ENCODE assay signal across 8 cellular contexts in genomic region chr4:89109841-89110540, GRCh38. TPM values are rescaled to one million over a fixed set of nuclear protein-coding genes. Genes with fewer than 3 reads are reported as not detected.
DNase-seq lines count a peak whose midpoint lies in the region; ATAC-seq and TF ChIP-seq lines count a peak whose summit lies in the region.

No MANE protein-coding gene starts in this region.

- no peak overlapping the region for H3K23ac ChIP-seq in trophoblast cell (ENCODE audit: low read length)

- H2BK12ac ChIP-seq in trophoblast cell (ENCODE audit: low read length): no peak overlapping the region

- no peak overlapping the region for H3K9ac ChIP-seq in DND-41 (ENCODE audit: low read depth, low read length)
- no peak overlapping the region for H3K9ac ChIP-seq in trophoblast cell (ENCODE audit: low read length)

- H3K27ac ChIP-seq in DND-41 (ENCODE audit: low read length) (no peak overlapping the region), SJCRH30 (no peak overlapping the region), trophoblast cell (ENCODE audit: low read depth, low read length) (no peak overlapping the region)

- ATAC-seq in DND-41 (ENCODE audit: insufficient read depth, low read depth) (no peak), GM18873 (IDR thresholded peaks at IDR 0.05; ENCODE audit: low FRiP score, unreplicated experiment) (no peak)

- WGBS in trophoblast cell (ENCODE audit: extremely low coverage, insufficient coverage, insufficient read length): no CpG with 5 or more reads among the region's 10 CpGs

- H3K4me1 ChIP-seq in DND-41 (ENCODE audit: insufficient read depth, low read length): peaks cover 21% of the 10 kb centered on the region
- H3K4me1 ChIP-seq in SJCRH30: peaks cover 8% of the 10 kb centered on the region
- peaks cover 5 to 9% of the 10 kb centered on the region in 2 experiments for H3K4me1 ChIP-seq in trophoblast cell (ENCODE audit: control insufficient read depth in 1 of 2, insufficient read depth in 2 of 2, low read length in 2 of 2)

- no peak overlapping the region for H4K12ac ChIP-seq in trophoblast cell (ENCODE audit: low read depth, low read length)

- H3K9me3 ChIP-seq in DND-41 (ENCODE audit: insufficient read depth, low read length, severe bottlenecking) (peaks cover 10% of the 10 kb centered on the region), SJCRH30 (replicated peaks) (no peaks in the 10 kb centered on the region), trophoblast cell (ENCODE audit: insufficient read depth, low read depth, low read length) (peaks cover 4% of the 10 kb centered on the region)

- H3K4me2 ChIP-seq in DND-41 (ENCODE audit: insufficient read depth, low read length) (peak overlapping the region; percentile 94), trophoblast cell (ENCODE audit: low read length) (peak overlapping the region; percentile 99)

- no peak overlapping the region for H2AFZ ChIP-seq in DND-41 (ENCODE audit: low read depth, low read length)
- no peak overlapping the region for H2AFZ ChIP-seq in trophoblast cell (ENCODE audit: insufficient read depth, low read length, poor library complexity)

- H3K79me2 ChIP-seq in DND-41 (ENCODE audit: insufficient read depth, low read length): 0 out of 2 replicates have a peak, but pooled peaks cover 4% of the 10 kb centered on the region
- peaks cover 4% of the 10 kb centered on the region for H3K79me2 ChIP-seq in trophoblast cell (ENCODE audit: control insufficient read depth, insufficient read depth, low read length, poor library complexity)

- TF ChIP-seq CTCF in DND-41 (IDR thresholded peaks at IDR 0.05; ENCODE audit: borderline replicate concordance, extremely low read depth, low read length, poor library complexity, severe bottlenecking) (no peak), fibroblast of the aortic adventitia (IDR thresholded peaks at IDR 0.05; ENCODE audit: insufficient read depth, low read length) (no peak)

- H3K27me3 ChIP-seq in DND-41 (ENCODE audit: insufficient read depth, low read length, poor library complexity) (no peaks in the 10 kb centered on the region), SJCRH30 (no peaks in the 10 kb centered on the region; the same call in 1 of the 2 replicates), trophoblast cell (ENCODE audit: insufficient read depth, low read length) (no peaks in the 10 kb centered on the region)

- H3K79me1 ChIP-seq in trophoblast cell (ENCODE audit: low read length): peaks cover 6% of the 10 kb centered on the region

- DNase-seq in DND-41: no peak
- DNase-seq in SJCRH30: no peak
- peak; percentile 14 for DNase-seq in fibroblast of the aortic adventitia (ENCODE audit: low read depth)
- DNase-seq in trophoblast cell: peak; percentile 22 to 65
- DNase-seq in RKO (ENCODE audit: low spot score): no peak
- no peak for DNase-seq in NCI-H1417 (lab: John Stamatoyannopoulos, UW)
- no peak for DNase-seq in mucosa of gallbladder (ENCODE audit: low spot score)

- peak overlapping the region in 1 of 2 experiments; percentile 71; a peak in 1 of 4 replicates for H3K4me3 ChIP-seq in DND-41 (ENCODE audit: low read depth in 1 of 2, low read length in 2 of 2)
- peak overlapping the region; percentile 98 for H3K4me3 ChIP-seq in SJCRH30
- H3K4me3 ChIP-seq in fibroblast of the aortic adventitia (ENCODE audit: low read depth, low read length): no peak overlapping the region
- no peak overlapping the region for H3K4me3 ChIP-seq in trophoblast cell (ENCODE audit: low read depth, low read length)

- no peak overlapping the region for H2AK5ac ChIP-seq in trophoblast cell (ENCODE audit: low read length)

- no peak overlapping the region for H3K4ac ChIP-seq in trophoblast cell (ENCODE audit: low read depth, low read length)

- no peaks in the 10 kb centered on the region for H3K36me3 ChIP-seq in DND-41 (ENCODE audit: insufficient read depth, low read length)
- peaks cover 23% of the 10 kb centered on the region for H3K36me3 ChIP-seq in SJCRH30
- no peaks in the 10 kb centered on the region for H3K36me3 ChIP-seq in trophoblast cell (ENCODE audit: control insufficient read depth in 1 of 2, insufficient read depth in 2 of 2, low read length in 2 of 2)

- H4K91ac ChIP-seq in trophoblast cell (ENCODE audit: low read depth, low read length): no peak overlapping the region

- no peak overlapping the region for H2BK120ac ChIP-seq in trophoblast cell (ENCODE audit: insufficient read depth, low read length, poor library complexity)

- H2BK5ac ChIP-seq in trophoblast cell (ENCODE audit: low read depth, low read length, poor library complexity): no peak overlapping the region

- no peaks in the 10 kb centered on the region for H4K20me1 ChIP-seq in DND-41 (ENCODE audit: insufficient read depth, low read length)

- H3K14ac ChIP-seq in trophoblast cell (ENCODE audit: low read length): no peak overlapping the region

- no peak overlapping the region for H3K18ac ChIP-seq in trophoblast cell (ENCODE audit: low read length)

- H4K8ac ChIP-seq in trophoblast cell (ENCODE audit: low read depth, low read length): no peak overlapping the region

RNA-seq across cellular contexts. Expression of gene TIGD2, which starts 1.3 kb away (rescaled TPM):
- total RNA-seq in SJCRH30 (2014; rRNA removed; shearing (Covaris generic)): 34.6 and 36.4 TPM in 2 replicates
- total RNA-seq in fibroblast of the aortic adventitia (ENCODE audit: low replicate concordance): 7.0 and 10.1 TPM in 2 replicates
- 7.8 and 8.0 TPM in 2 replicates for polyA plus RNA-seq in trophoblast cell (2013)
- 8.9 TPM for total RNA-seq in mucosa of gallbladder

RNA-seq across cellular contexts. Expression of gene FAM13A, which starts 53.0 kb away (rescaled TPM):
- total RNA-seq in SJCRH30 (2014; rRNA removed; shearing (Covaris generic)): 46.9 and 60.3 TPM in 2 replicates
- total RNA-seq in fibroblast of the aortic adventitia (ENCODE audit: low replicate concordance) (23.5 and 49.3 TPM in 2 replicates), mucosa of gallbladder (43.8 TPM)
- polyA plus RNA-seq in trophoblast cell (2013): 9.6 and 9.7 TPM in 2 replicates

Comparison
In these comparisons a context has a peak if more than half of its experiments do, and no peak if none do; other contexts are left out.
1. DNase-seq: peak in fibroblast of the aortic adventitia (single experiment) and trophoblast cell (2 of 2); none in DND-41 (single experiment), SJCRH30 (0 of 2), RKO (single experiment), NCI-H1417 (0 of 3) and mucosa of gallbladder (single experiment).